8 cellular contexts compared by ENCODE assay signal in the genomic region with DNA sequence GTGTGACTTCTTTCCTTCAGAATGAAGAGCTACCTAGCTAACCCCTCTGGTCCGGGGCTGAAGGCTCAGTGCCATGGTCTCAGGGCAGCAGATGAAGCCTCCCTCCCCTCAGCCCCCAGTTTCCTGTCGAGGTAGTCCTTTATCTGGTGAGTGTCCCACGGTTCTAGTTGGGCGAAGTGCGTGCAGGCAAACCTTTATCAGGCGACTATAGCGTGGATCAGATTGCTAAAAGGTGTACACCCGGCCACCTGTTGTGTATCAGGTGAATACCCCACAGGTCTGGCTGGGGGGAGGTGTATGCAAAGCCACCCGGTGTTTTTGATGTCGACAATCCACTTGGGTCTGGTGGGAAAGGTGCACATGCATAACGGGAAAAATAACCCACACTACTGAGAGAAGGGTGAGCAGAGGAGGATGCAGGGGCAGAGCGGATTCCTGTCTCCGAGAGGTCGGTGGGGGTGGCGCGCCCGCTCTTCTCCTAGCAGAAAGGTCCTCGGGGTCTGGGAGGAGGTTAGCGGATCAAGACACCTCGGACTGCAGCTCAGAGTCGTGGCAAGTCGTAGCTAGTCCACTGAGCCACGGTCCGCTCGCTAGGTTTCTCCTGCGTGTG. TPM values are rescaled to one million over a fixed set of nuclear protein-coding genes. Genes with fewer than 3 reads are reported as not detected.
DNase-seq lines count a peak whose midpoint lies in the region; ATAC-seq and TF ChIP-seq lines count a peak whose summit lies in the region.

No MANE protein-coding gene starts in this region.

- peak; percentile 22 to 46 for DNase-seq in NCI-H524 (lab: John Stamatoyannopoulos, UW)
- DNase-seq in NCI-H524 treated with DMSO at 0.1 percent for 48 hours (lab: John Stamatoyannopoulos, UW) = no peak
- DNase-seq in DMS114 treated with DMSO at 0.1 percent for 48 hours (lab: John Stamatoyannopoulos, UW; ENCODE audit: unreplicated experiment) = no peak
- DNase-seq in mucosa of gallbladder (ENCODE audit: low spot score) = no peak

- H3K4me3 ChIP-seq in ectodermal cell (ENCODE audit: insufficient read depth, low read depth, low read length) (peak overlapping the region; percentile 96), mucosa of stomach (ENCODE audit: low read length) (peak overlapping the region; percentile 79)

- peak; percentile 3 for ATAC-seq in HG02981 (IDR thresholded peaks at IDR 0.05; ENCODE audit: unreplicated experiment)
- peak; percentile 41 for ATAC-seq in SK-N-SH treated with all-trans-retinoic acid at 6 μM for 48 hours

- WGBS in ectodermal cell, 2 experiments = 8 to 9% methylated on average over 26 of the region's 26 CpGs

- H3K27me3 ChIP-seq in ectodermal cell (ENCODE audit: control insufficient read depth, insufficient read depth, low read length, poor library complexity, severe bottlenecking) = no peaks in the 10 kb centered on the region
- H3K27me3 ChIP-seq in mucosa of stomach (ENCODE audit: control insufficient read depth, insufficient read depth, low read length) = no peaks in the 10 kb centered on the region

- H3K36me3 ChIP-seq in ectodermal cell (ENCODE audit: control insufficient read depth, insufficient read depth, low read length) (peaks cover 8% of the 10 kb centered on the region), mucosa of stomach (ENCODE audit: control insufficient read depth, insufficient read depth, low read length) (no peaks in the 10 kb centered on the region)

- peak overlapping the region; percentile 79 for H3K9ac ChIP-seq in mucosa of stomach (ENCODE audit: low read length)

- H3K27ac ChIP-seq in ectodermal cell (ENCODE audit: insufficient read depth, low read depth, low read length, poor library complexity, severe bottlenecking) = peak overlapping the region; percentile 40

- H3K4me1 ChIP-seq in ectodermal cell (ENCODE audit: control insufficient read depth, insufficient read depth, low read length) (no peaks in the 10 kb centered on the region), mucosa of stomach (ENCODE audit: control insufficient read depth, insufficient read depth, low read length) (peaks cover 9% of the 10 kb centered on the region)

- H3K9me3 ChIP-seq in ectodermal cell (ENCODE audit: control insufficient read depth, low read length) = no peaks in the 10 kb centered on the region
- no peaks in the 10 kb centered on the region for H3K9me3 ChIP-seq in mucosa of stomach (ENCODE audit: control insufficient read depth, low read length)

TF ChIP-seq in SK-N-SH treated with all-trans-retinoic acid at 6 μM for 48 hours, 23 proteins besides CTCF, POLR2A, EP300 and RAD21:
- no peak for TF ChIP-seq ZFP30 (CRISPR knock-in tag; IDR thresholded peaks at IDR 0.05)
- TF ChIP-seq ISL1 (CRISPR knock-in tag; IDR thresholded peaks at IDR 0.05) = no peak
- no peak for TF ChIP-seq PPARA (CRISPR knock-in tag; IDR thresholded peaks at IDR 0.05; ENCODE audit: borderline replicate concordance)
- TF ChIP-seq BACH2 (CRISPR knock-in tag; IDR thresholded peaks at IDR 0.05; ENCODE audit: borderline replicate concordance) = no peak
- TF ChIP-seq, protein P1, sequence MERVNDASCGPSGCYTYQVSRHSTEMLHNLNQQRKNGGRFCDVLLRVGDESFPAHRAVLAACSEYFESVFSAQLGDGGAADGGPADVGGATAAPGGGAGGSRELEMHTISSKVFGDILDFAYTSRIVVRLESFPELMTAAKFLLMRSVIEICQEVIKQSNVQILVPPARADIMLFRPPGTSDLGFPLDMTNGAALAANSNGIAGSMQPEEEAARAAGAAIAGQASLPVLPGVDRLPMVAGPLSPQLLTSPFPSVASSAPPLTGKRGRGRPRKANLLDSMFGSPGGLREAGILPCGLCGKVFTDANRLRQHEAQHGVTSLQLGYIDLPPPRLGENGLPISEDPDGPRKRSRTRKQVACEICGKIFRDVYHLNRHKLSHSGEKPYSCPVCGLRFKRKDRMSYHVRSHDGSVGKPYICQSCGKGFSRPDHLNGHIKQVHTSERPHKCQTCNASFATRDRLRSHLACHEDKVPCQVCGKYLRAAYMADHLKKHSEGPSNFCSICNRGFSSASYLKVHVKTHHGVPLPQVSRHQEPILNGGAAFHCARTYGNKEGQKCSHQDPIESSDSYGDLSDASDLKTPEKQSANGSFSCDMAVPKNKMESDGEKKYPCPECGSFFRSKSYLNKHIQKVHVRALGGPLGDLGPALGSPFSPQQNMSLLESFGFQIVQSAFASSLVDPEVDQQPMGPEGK (CRISPR knock-in tag; IDR thresholded peaks at IDR 0.05; ENCODE audit: borderline replicate concordance) = no peak
- no peak for TF ChIP-seq CSDC2 (CRISPR knock-in tag; IDR thresholded peaks at IDR 0.05)
- TF ChIP-seq SNAI2 (CRISPR knock-in tag; IDR thresholded peaks at IDR 0.05) = no peak
- TF ChIP-seq ESRRG (CRISPR knock-in tag; IDR thresholded peaks at IDR 0.05) = no peak
- TF ChIP-seq TOX (CRISPR knock-in tag; IDR thresholded peaks at IDR 0.05; ENCODE audit: borderline replicate concordance) = no peak
- TF ChIP-seq OSR1 (CRISPR knock-in tag; IDR thresholded peaks at IDR 0.05) = no peak
- no peak for TF ChIP-seq TCF4 (CRISPR knock-in tag; IDR thresholded peaks at IDR 0.05; ENCODE audit: borderline replicate concordance)
- no peak for TF ChIP-seq ZNF70 (CRISPR knock-in tag; IDR thresholded peaks at IDR 0.05)
- no peak for TF ChIP-seq RARB (CRISPR knock-in tag; IDR thresholded peaks at IDR 0.05)
- TF ChIP-seq ZNF565 (CRISPR knock-in tag; conservative IDR thresholded peaks at IDR 0.05; ENCODE audit: low read depth) = no peak
- no peak for TF ChIP-seq ZFP3 (CRISPR knock-in tag; IDR thresholded peaks at IDR 0.05)
- TF ChIP-seq ZC3H10 (CRISPR knock-in tag; IDR thresholded peaks at IDR 0.05) = no peak
- TF ChIP-seq, protein P2, sequence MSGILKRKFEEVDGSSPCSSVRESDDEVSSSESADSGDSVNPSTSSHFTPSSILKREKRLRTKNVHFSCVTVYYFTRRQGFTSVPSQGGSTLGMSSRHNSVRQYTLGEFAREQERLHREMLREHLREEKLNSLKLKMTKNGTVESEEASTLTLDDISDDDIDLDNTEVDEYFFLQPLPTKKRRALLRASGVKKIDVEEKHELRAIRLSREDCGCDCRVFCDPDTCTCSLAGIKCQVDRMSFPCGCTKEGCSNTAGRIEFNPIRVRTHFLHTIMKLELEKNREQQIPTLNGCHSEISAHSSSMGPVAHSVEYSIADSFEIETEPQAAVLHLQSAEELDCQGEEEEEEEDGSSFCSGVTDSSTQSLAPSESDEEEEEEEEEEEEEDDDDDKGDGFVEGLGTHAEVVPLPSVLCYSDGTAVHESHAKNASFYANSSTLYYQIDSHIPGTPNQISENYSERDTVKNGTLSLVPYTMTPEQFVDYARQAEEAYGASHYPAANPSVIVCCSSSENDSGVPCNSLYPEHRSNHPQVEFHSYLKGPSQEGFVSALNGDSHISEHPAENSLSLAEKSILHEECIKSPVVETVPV (CRISPR knock-in tag; IDR thresholded peaks at IDR 0.05) = no peak
- no peak for TF ChIP-seq GLIS3 (CRISPR knock-in tag; IDR thresholded peaks at IDR 0.05)
- TF ChIP-seq ARNTL (CRISPR knock-in tag; IDR thresholded peaks at IDR 0.05; ENCODE audit: borderline replicate concordance, low read depth) = no peak

RNA-seq across cellular contexts. Expression of gene SLC12A6, which starts 0.5 kb away (rescaled TPM):
- polyA plus RNA-seq in ectodermal cell (2013, experiment 1 of 4) = 16.9 TPM
- 20.8 TPM for polyA plus RNA-seq in ectodermal cell (2013, experiment 2 of 4)
- 15.9 TPM for polyA plus RNA-seq in ectodermal cell (2013, experiment 3 of 4)
- 15.2 TPM for polyA plus RNA-seq in ectodermal cell (2013, experiment 4 of 4)
- 18.3 TPM for total RNA-seq in mucosa of gallbladder

RNA-seq across cellular contexts. Expression of gene NOP10, which starts 5.9 kb away (rescaled TPM):
- 201 TPM for polyA plus RNA-seq in ectodermal cell (2013, experiment 1 of 4)
- 192 TPM for polyA plus RNA-seq in ectodermal cell (2013, experiment 2 of 4)
- 199 TPM for polyA plus RNA-seq in ectodermal cell (2013, experiment 3 of 4)
- polyA plus RNA-seq in ectodermal cell (2013, experiment 4 of 4) = 221 TPM
- total RNA-seq in mucosa of gallbladder = 116 TPM

RNA-seq across cellular contexts. Expression of gene NUTM1, which starts 6.1 kb away (rescaled TPM):
- polyA plus RNA-seq in ectodermal cell (2013, experiment 1 of 4) = 0.13 TPM
- polyA plus RNA-seq in ectodermal cell (2013, experiment 2 of 4) = 0.11 TPM
- 0.05 TPM for polyA plus RNA-seq in ectodermal cell (2013, experiment 3 of 4)
- polyA plus RNA-seq in ectodermal cell (2013, experiment 4 of 4) = 0.08 TPM
- not detected for total RNA-seq in mucosa of gallbladder

RNA-seq across cellular contexts. Expression of gene LPCAT4, which starts 29.9 kb away (rescaled TPM):
- 73.9 TPM for polyA plus RNA-seq in ectodermal cell (2013, experiment 1 of 4)
- polyA plus RNA-seq in ectodermal cell (2013, experiment 2 of 4) = 69.3 TPM
- 54.0 TPM for polyA plus RNA-seq in ectodermal cell (2013, experiment 3 of 4)
- 73.6 TPM for polyA plus RNA-seq in ectodermal cell (2013, experiment 4 of 4)
- 97.9 TPM for total RNA-seq in mucosa of gallbladder

Comparison
In these comparisons a context has a peak if more than half of its experiments do, and no peak if none do; other contexts are left out.
1. DNase-seq: peak in NCI-H524 (2 of 2); none in NCI-H524 treated with DMSO at 0.1 percent for 48 hours (single experiment), DMS114 treated with DMSO at 0.1 percent for 48 hours (single experiment) and mucosa of gallbladder (single experiment).